Comparison of ENCODE assay signal across 24 cellular contexts in the genomic region with DNA sequence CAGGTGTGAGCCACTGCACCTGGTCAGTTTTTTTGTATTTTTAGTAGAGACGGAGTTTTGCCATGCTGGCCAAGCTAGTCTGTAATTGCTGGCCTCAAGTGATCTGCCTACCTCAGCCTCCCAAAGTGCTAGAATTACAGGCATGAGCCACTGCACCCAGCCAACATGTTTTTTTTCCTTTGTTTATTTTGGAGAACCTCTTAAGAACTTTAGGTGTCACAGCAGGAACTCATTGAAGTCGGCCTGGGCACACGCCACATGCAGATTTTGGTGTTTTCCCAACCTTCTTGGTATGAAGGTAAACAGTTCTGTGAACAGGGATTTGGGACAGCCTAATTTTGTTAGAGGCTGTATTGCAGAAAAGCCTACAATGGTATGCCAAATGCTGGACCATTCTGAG. TPM values are rescaled to one million over a fixed set of nuclear protein-coding genes. Genes with fewer than 3 reads are reported as not detected.
DNase-seq lines count a peak whose midpoint lies in the region; ATAC-seq and TF ChIP-seq lines count a peak whose summit lies in the region.
"Had no signal": no experiment of that assay in that cellular context is flagged by ENCODE, and none has a peak within 500 bp of the region (broad histone marks: within the 10 kb centered on the region; RNA-seq: fewer than 3 reads in every experiment).

No MANE protein-coding gene starts in this region.

- TF ChIP-seq CTCF in GM23338 (conservative IDR thresholded peaks at IDR 0.05; ENCODE audit: low read depth in 2 of 2), result no peak
- no peak for TF ChIP-seq CTCF in RWPE1 (conservative IDR thresholded peaks at IDR 0.05; ENCODE audit: low read depth)
- no peak for TF ChIP-seq CTCF in thoracic aorta (IDR thresholded peaks at IDR 0.05)
- TF ChIP-seq CTCF in CD4-positive, alpha-beta T cell (IDR thresholded peaks at IDR 0.05), result no peak

- DNase-seq in GM23338 (ENCODE audit: low spot score) (no peak), RWPE1 (ENCODE audit: low spot score) (no peak), left lobe of liver (ENCODE audit: low spot score) (no peak), thoracic aorta (ENCODE audit: low spot score) (no peak)
- no peak for DNase-seq in CD4-positive, alpha-beta T cell
- DNase-seq: activated CD4-positive, alpha-beta T cell treated with anti-CD3 and anti-CD28 coated beads for 48 hours; activated naive CD4-positive, alpha-beta T cell treated with anti-CD3 and anti-CD28 coated beads, Interleukin-2, amount 10 ng/mL, durations not matched to agents 7 days and 5 days; amniotic stem cell; central memory CD4-positive, alpha-beta T cell; DMS 273 treated with DMSO at 0.1 percent for 48 hours; heart right ventricle; NCI-H146; NCI-H2171; NCI-H524 treated with DMSO at 0.1 percent for 48 hours; substantia nigra; T-helper 2 cell; uterus had no signal

- H3K9me2 ChIP-seq in GM23338 (ENCODE audit: insufficient read depth), result no peaks in the 10 kb centered on the region

- H3K79me2 ChIP-seq in GM23338 (replicated peaks; ENCODE audit: insufficient read depth), result no peaks in the 10 kb centered on the region

- no peak overlapping the region for H3K4me3 Mint-ChIP-seq in GM23338
- no peak overlapping the region for H3K4me3 Mint-ChIP-seq in CD4-positive, alpha-beta T cell
- H3K4me3 Mint-ChIP-seq: activated naive CD4-positive, alpha-beta T cell treated with anti-CD3 and anti-CD28 coated beads, Interleukin-2, amount 10 ng/mL, durations not matched to agents 7 days and 5 days; activated T-helper 1 cell treated with anti-CD3 and anti-CD28 coated beads, Interleukin-12 subunit alpha, Interleukin-12 subunit beta, Interleukin-2, Interleukin-4 antibody, amounts not matched to agents 30 ng/mL and 10 ng/mL and 1 ng/mL, durations not matched to agents 14 hours and 24 hours and 36 hours; neural progenitor cell had no signal

- H3K27me3 ChIP-seq in GM23338 (ENCODE audit: insufficient read depth) (no peaks in the 10 kb centered on the region), thoracic aorta (replicated peaks; ENCODE audit: insufficient read depth) (no peaks in the 10 kb centered on the region)
- H3K27me3 ChIP-seq in CD4-positive, alpha-beta T cell (ENCODE audit: control insufficient read depth, insufficient read depth, low read length), result no peaks in the 10 kb centered on the region
- H3K27me3 ChIP-seq: heart right ventricle, neural progenitor cell, uterus had no signal

- peak overlapping the region; percentile 20; the same call in 1 of the 2 replicates for H3K27ac ChIP-seq in GM23338 (ENCODE audit: low read depth)
- peak overlapping the region; percentile 94 for H3K27ac ChIP-seq in RWPE1
- H3K27ac ChIP-seq in thoracic aorta, result peak overlapping the region; percentile 94 to 98
- H3K27ac ChIP-seq in CD4-positive, alpha-beta T cell (ENCODE audit: low read depth, low read length), result no peak overlapping the region
- H3K27ac ChIP-seq: neural progenitor cell, uterus had no signal

- H3F3A ChIP-seq in GM23338 (replicated peaks; ENCODE audit: low read depth), result no peaks in the 10 kb centered on the region

- no peak for ATAC-seq in GM23338
- peak; percentile 62 for ATAC-seq in left lobe of liver
- ATAC-seq in thoracic aorta (ENCODE audit: insufficient number of reproducible peaks, low FRiP score, low read depth), result peak; percentile 40
- ATAC-seq in GM18873 (IDR thresholded peaks at IDR 0.05; ENCODE audit: low FRiP score, unreplicated experiment), result no peak
- no peak for ATAC-seq in GM21576 (IDR thresholded peaks at IDR 0.05; ENCODE audit: unreplicated experiment)
- ATAC-seq in CD4-positive, alpha-beta T cell (ENCODE audit: poor library complexity), result no peak
- ATAC-seq: heart right ventricle, K562, SK-N-SH treated with all-trans-retinoic acid at 6 μM for 48 hours had no signal

- CTCF ChIA-PET in RWPE1 (lab: Yijun Ruan, JAX), result no interaction called here
- CTCF ChIA-PET in CD4-positive, alpha-beta T cell (lab: Charles Lee), result no interaction called here

- no peaks in the 10 kb centered on the region; the same call in 1 of the 2 replicates for H4K20me1 ChIP-seq in GM23338 (replicated peaks; ENCODE audit: insufficient read depth)

- H3K36me3 ChIP-seq in GM23338 (ENCODE audit: insufficient read depth) (no peaks in the 10 kb centered on the region), thoracic aorta (no peaks in the 10 kb centered on the region)
- H3K36me3 ChIP-seq: heart right ventricle, neural progenitor cell, uterus had no signal

- H3K4me2 ChIP-seq in GM23338, result no peak overlapping the region
- H3K4me2 ChIP-seq: neural progenitor cell had no signal

- POLR2A ChIA-PET in RWPE1 (lab: Yijun Ruan, JAX; ENCODE audit: low non-redundant PET), result no interaction called here
- POLR2A ChIA-PET in CD4-positive, alpha-beta T cell (lab: Charles Lee), result no interaction called here

- H3K9me3 ChIP-seq in thoracic aorta, result no peaks in the 10 kb centered on the region
- H3K9me3 ChIP-seq in CD4-positive, alpha-beta T cell (ENCODE audit: control insufficient read depth, low read length), result no peaks in the 10 kb centered on the region
- H3K9me3 ChIP-seq: heart right ventricle, uterus had no signal

- H2AFZ ChIP-seq in GM23338, result no peak overlapping the region
- H2AFZ ChIP-seq: neural progenitor cell had no signal

- H3K4me3 ChIP-seq in GM23338, result no peak overlapping the region
- H3K4me3 ChIP-seq in thoracic aorta, result no peak overlapping the region
- H3K4me3 ChIP-seq: heart right ventricle, K562, neural progenitor cell, uterus had no signal

- H3K36me3 Mint-ChIP-seq in GM23338 (ENCODE audit: low read depth), result peaks cover 3% of the 10 kb centered on the region; the same call in 2 of the 3 replicates
- no peaks in the 10 kb centered on the region for H3K36me3 Mint-ChIP-seq in CD4-positive, alpha-beta T cell (ENCODE audit: low read depth)

- peaks cover 13% of the 10 kb centered on the region; the same call in 2 of the 3 replicates for H3K4me1 Mint-ChIP-seq in GM23338
- H3K4me1 Mint-ChIP-seq in CD4-positive, alpha-beta T cell (ENCODE audit: low read depth), result peaks cover 5% of the 10 kb centered on the region
- H3K4me1 Mint-ChIP-seq: neural progenitor cell had no signal

- no peaks in the 10 kb centered on the region for H3K4me1 ChIP-seq in GM23338 (ENCODE audit: insufficient read depth)
- peaks cover 17 to 45% of the 10 kb centered on the region in 2 donors for H3K4me1 ChIP-seq in thoracic aorta (ENCODE audit: control insufficient read depth in 1 of 2, low read depth in 2 of 2)
- H3K4me1 ChIP-seq: uterus had no signal

- intact Hi-C loops in CD4-positive, alpha-beta T cell (cut with DNase I, micrococcal nuclease), result no loop called here

- no peak overlapping the region for H3K27ac Mint-ChIP-seq in GM23338
- no peak overlapping the region for H3K27ac Mint-ChIP-seq in CD4-positive, alpha-beta T cell
- H3K27ac Mint-ChIP-seq: activated naive CD4-positive, alpha-beta T cell treated with anti-CD3 and anti-CD28 coated beads, Interleukin-2, amount 10 ng/mL, durations not matched to agents 7 days and 5 days; activated T-helper 1 cell treated with anti-CD3 and anti-CD28 coated beads, Interleukin-12 subunit alpha, Interleukin-12 subunit beta, Interleukin-2, Interleukin-4 antibody, amounts not matched to agents 30 ng/mL and 10 ng/mL and 1 ng/mL, durations not matched to agents 14 hours and 24 hours and 36 hours; neural progenitor cell; progenitor cell of endocrine pancreas had no signal

- peaks cover 3% of the 10 kb centered on the region for H3K27me3 Mint-ChIP-seq in GM23338 (ENCODE audit: insufficient read depth, low read depth, poor library complexity)
- H3K27me3 Mint-ChIP-seq in CD4-positive, alpha-beta T cell, result peaks cover 4% of the 10 kb centered on the region
- H3K27me3 Mint-ChIP-seq: activated naive CD4-positive, alpha-beta T cell treated with anti-CD3 and anti-CD28 coated beads, Interleukin-2, amount 10 ng/mL, durations not matched to agents 7 days and 5 days; progenitor cell of endocrine pancreas had no signal

- peaks cover 4% of the 10 kb centered on the region; the same call in 1 of the 3 replicates for H3K9me3 Mint-ChIP-seq in GM23338
- no peaks in the 10 kb centered on the region for H3K9me3 Mint-ChIP-seq in CD4-positive, alpha-beta T cell
- H3K9me3 Mint-ChIP-seq: activated naive CD4-positive, alpha-beta T cell treated with anti-CD3 and anti-CD28 coated beads, Interleukin-2, amount 10 ng/mL, durations not matched to agents 7 days and 5 days; activated T-helper 1 cell treated with anti-CD3 and anti-CD28 coated beads, Interleukin-12 subunit alpha, Interleukin-12 subunit beta, Interleukin-2, Interleukin-4 antibody, amounts not matched to agents 30 ng/mL and 10 ng/mL and 1 ng/mL, durations not matched to agents 14 hours and 24 hours and 36 hours had no signal

TF ChIP-seq in GM23338, 12 proteins besides CTCF, POLR2A, EP300 and RAD21 (continues in another document):
- no peak for TF ChIP-seq ZNF331 (CRISPR knock-in tag; IDR thresholded peaks at IDR 0.05; ENCODE audit: low read depth)
- no peak for TF ChIP-seq NANOG (IDR thresholded peaks at IDR 0.05; ENCODE audit: borderline replicate concordance)

RNA-seq across cellular contexts. Expression of a gene that starts 9.4 kb away (rescaled TPM):
- total RNA-seq in GM23338 (2014; rRNA removed; shearing (Covaris generic)), result 17.2 and 18.1 TPM in 2 replicates
- polyA plus RNA-seq in GM23338 (2016; fragmentation: Nextera tagmentation; extraction: Ambion mirVana), result 9.4 and 9.6 TPM in 2 replicates
- total RNA-seq in left lobe of liver (7.2 TPM), thoracic aorta (10 to 100 TPM; 92.7 to 94.2 TPM)
- total RNA-seq in CD4-positive, alpha-beta T cell, result under 1 TPM; 0.78 to 0.85 TPM

RNA-seq across cellular contexts. Expression of a gene that starts 27.8 kb away (rescaled TPM):
- 1.0 TPM in 1 of 2 replicates, not detected in the other for total RNA-seq in GM23338 (2014; rRNA removed; shearing (Covaris generic))
- polyA plus RNA-seq in GM23338 (2016; fragmentation: Nextera tagmentation; extraction: Ambion mirVana), result 4.1 and 4.7 TPM in 2 replicates
- 11.8 TPM for total RNA-seq in left lobe of liver
- 1 to 10 TPM in 1 of 2 donors, under 1 TPM in 1; 0.99 to 4.7 TPM for total RNA-seq in thoracic aorta
- total RNA-seq in CD4-positive, alpha-beta T cell, result not detected
- total RNA-seq: activated T-helper 1 cell treated with anti-CD3 and anti-CD28 coated beads, Interleukin-12 subunit alpha, Interleukin-12 subunit beta, Interleukin-2, Interleukin-4 antibody, amounts not matched to agents 30 ng/mL and 10 ng/mL and 1 ng/mL, durations not matched to agents 14 hours and 24 hours and 36 hours had no signal

RNA-seq across cellular contexts. Expression of a gene that starts 34.0 kb away (rescaled TPM):
- 1.0 and 3.5 TPM in 2 replicates for total RNA-seq in GM23338 (2014; rRNA removed; shearing (Covaris generic))
- polyA plus RNA-seq in GM23338 (2016; fragmentation: Nextera tagmentation; extraction: Ambion mirVana), result 2.2 and 2.6 TPM in 2 replicates
- 0.13 TPM for total RNA-seq in left lobe of liver
- 1 to 10 TPM; 2.2 to 3.1 TPM for total RNA-seq in thoracic aorta
- total RNA-seq in CD4-positive, alpha-beta T cell, result not detected
- total RNA-seq: activated T-helper 1 cell treated with anti-CD3 and anti-CD28 coated beads, Interleukin-12 subunit alpha, Interleukin-12 subunit beta, Interleukin-2, Interleukin-4 antibody, amounts not matched to agents 30 ng/mL and 10 ng/mL and 1 ng/mL, durations not matched to agents 14 hours and 24 hours and 36 hours; progenitor cell of endocrine pancreas had no signal

RNA-seq across cellular contexts. Expression of a gene that starts 34.9 kb away (rescaled TPM):
- 6.1 and 6.8 TPM in 2 replicates for total RNA-seq in GM23338 (2014; rRNA removed; shearing (Covaris generic))
- 8.4 and 9.6 TPM in 2 replicates for polyA plus RNA-seq in GM23338 (2016; fragmentation: Nextera tagmentation; extraction: Ambion mirVana)
- total RNA-seq in left lobe of liver, result 4.8 TPM
- 100 to 1,000 TPM; 325 to 387 TPM for total RNA-seq in thoracic aorta
- total RNA-seq in CD4-positive, alpha-beta T cell, result not detected
- total RNA-seq: activated T-helper 1 cell treated with anti-CD3 and anti-CD28 coated beads, Interleukin-12 subunit alpha, Interleukin-12 subunit beta, Interleukin-2, Interleukin-4 antibody, amounts not matched to agents 30 ng/mL and 10 ng/mL and 1 ng/mL, durations not matched to agents 14 hours and 24 hours and 36 hours; progenitor cell of endocrine pancreas had no signal

Comparison
In these comparisons a context has a peak if more than half of its experiments do, and no peak if none do; other contexts are left out.
1. ATAC-seq: peak in left lobe of liver (single experiment) and thoracic aorta (single experiment); none in GM23338 (single experiment), GM18873 (single experiment), GM21576 (single experiment) and CD4-positive, alpha-beta T cell (single experiment).